ENCODE assay signal across 21 cellular contexts in genomic region chr10:26983156-26983555, GRCh38.
"Had no signal": no experiment of that assay in that cellular context is flagged by ENCODE, and none has a peak within 500 bp of the region (broad histone marks: within the 10 kb centered on the region; RNA-seq: fewer than 3 reads in every experiment).

No MANE protein-coding gene starts in this region.

- H3K4me1 ChIP-seq: SJSA1 had no signal

- H3K36me3 ChIP-seq: SJSA1 had no signal

- H3K27ac ChIP-seq: HL-60, SJSA1, SK-N-MC had no signal

- DNase-seq: KBM-7, MM.1S, NCI-H1092 treated with DMSO at 0.1 percent for 48 hours, NCI-H1436, NCI-H187, NCI-H2029, NCI-H2081 treated with DMSO at 0.1 percent for 48 hours, NCI-H2171, NCI-H226, NCI-H446, NCI-H510A, NCI-H524 treated with DMSO at 0.1 percent for 48 hours, NCI-H69, NCI-H774, Right ventricle myocardium superior, RPMI8226, SIG-M5 had no signal

- H3K4me3 ChIP-seq: SJSA1, SK-N-MC had no signal

- H3K9me3 ChIP-seq: SJSA1 had no signal

- H3K27me3 ChIP-seq: SJSA1 had no signal

- FAIRE-seq: RCC 7860 had no signal
